ENCODE assay signal across 8 cellular contexts in the genomic region with DNA sequence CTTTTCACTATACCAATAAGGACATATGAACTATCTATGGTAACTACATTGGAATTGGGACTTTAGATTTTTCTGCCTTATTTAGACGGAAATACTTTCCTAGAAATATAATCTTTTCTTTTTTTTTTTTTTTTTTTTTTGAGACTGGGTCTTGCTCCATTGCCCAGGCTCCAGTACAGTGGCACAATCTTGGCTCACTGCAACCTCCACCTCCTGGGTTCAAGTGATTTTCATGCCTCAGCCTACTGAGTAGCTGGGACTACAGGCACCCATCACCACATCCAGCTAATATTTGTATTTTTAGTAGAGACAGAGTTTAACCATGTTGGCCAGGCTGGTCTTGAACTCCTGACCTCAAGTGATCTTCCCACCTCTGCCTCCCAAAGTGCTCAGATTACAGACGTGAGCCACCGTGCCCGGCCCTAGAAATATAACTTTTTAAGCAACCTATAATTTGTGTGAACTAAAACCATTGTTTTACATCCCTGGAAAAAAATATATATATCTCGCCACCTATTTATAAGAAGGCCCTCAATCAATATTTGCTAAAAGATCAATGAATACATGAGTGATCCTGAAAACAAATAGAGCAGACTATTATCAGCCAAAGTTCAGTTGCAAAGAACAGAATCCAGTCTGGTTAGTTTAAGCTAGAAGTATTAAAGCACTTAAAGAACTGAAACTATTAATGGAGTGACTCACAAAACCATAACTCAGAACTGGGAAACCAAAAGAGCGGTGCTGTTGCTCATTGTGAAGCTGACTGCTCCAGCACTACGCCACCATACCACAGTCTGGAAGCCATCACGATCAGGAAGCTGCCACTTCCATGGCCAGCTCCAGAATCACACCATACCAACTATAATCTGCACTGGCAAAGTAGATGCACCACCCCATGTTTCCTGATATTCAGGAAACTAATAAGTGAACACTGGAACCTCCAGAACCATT. TPM values are rescaled to one million over a fixed set of nuclear protein-coding genes. Genes with fewer than 3 reads are reported as not detected.
A peak's percentile ranks its signal among the peaks of the same experiment; 100 is the strongest.
DNase-seq lines count a peak whose midpoint lies in the region; ATAC-seq and TF ChIP-seq lines count a peak whose summit lies in the region.

No MANE protein-coding gene starts in this region.

- DNase-seq in CD4-positive, alpha-beta memory T cell = peak in 1 of 5 donors; percentile 47
- DNase-seq in amniotic epithelial cell (ENCODE audit: low read depth) (peak; percentile 73), foreskin melanocyte (no peak), iPS-NIHi7 (ENCODE audit: extremely low spot score) (no peak), erythroblast (lab: John Stamatoyannopoulos, UW) (no peak), NCI-H2107 treated with DMSO at 0.1 percent for 48 hours (lab: John Stamatoyannopoulos, UW; ENCODE audit: unreplicated experiment) (no peak)

- peaks cover 43% of the 10 kb centered on the region for H3K4me1 ChIP-seq in CD4-positive, alpha-beta memory T cell (ENCODE audit: insufficient read depth, low read length)

- H3K36me3 Mint-ChIP-seq in CD4-positive, alpha-beta memory T cell = no peaks in the 10 kb centered on the region

- intact Hi-C loops in CD4-positive, alpha-beta memory T cell (cut with micrococcal nuclease) = no loop called here

- H3K27ac Mint-ChIP-seq in CD4-positive, alpha-beta memory T cell = peak overlapping the region in 3 of 7 donors; percentile 43 to 60 (median 53)

- no peak overlapping the region for H3K27ac ChIP-seq in CD4-positive, alpha-beta memory T cell (ENCODE audit: low read depth, low read length)

- no peaks in the 10 kb centered on the region for H3K9me3 Mint-ChIP-seq in CD4-positive, alpha-beta memory T cell

- H3K4me3 ChIP-seq in CD4-positive, alpha-beta memory T cell (ENCODE audit: low read length in 2 of 2) = peak overlapping the region in 1 of 2 donors; percentile 14

- peak overlapping the region in 5 of 8 donors; percentile 43 to 82 (median 63) for H3K4me3 Mint-ChIP-seq in CD4-positive, alpha-beta memory T cell

- no peaks in the 10 kb centered on the region for H3K27me3 Mint-ChIP-seq in CD4-positive, alpha-beta memory T cell

- no peaks in the 10 kb centered on the region for H3K27me3 ChIP-seq in CD4-positive, alpha-beta memory T cell (ENCODE audit: insufficient read depth, low read length)

- POLR2A ChIA-PET in CD4-positive, alpha-beta memory T cell (lab: Charles Lee; ENCODE audit: partially characterized antibody) = interaction anchor here (0.9 to 4.3 kb wide), 12 partner anchors 10 to 140 kb away, joined by 3 to 38 read pairs (median 4); partner anchors contain the start of genes GALM and SRSF7

- CTCF ChIA-PET in CD4-positive, alpha-beta memory T cell (lab: Charles Lee; ENCODE audit: partially characterized antibody) = interaction anchor here (0.8 to 2.2 kb wide), 10 partner anchors 8 to 114 kb away, joined by 3 to 8 read pairs (median 4); partner anchors contain the start of genes GALM and HNRNPLL

- H3K36me3 ChIP-seq in CD4-positive, alpha-beta memory T cell (ENCODE audit: insufficient read depth, low read length) = no peaks in the 10 kb centered on the region

- H3K4me1 Mint-ChIP-seq in CD4-positive, alpha-beta memory T cell = peaks cover 16 to 53% (median 30%) of the 10 kb centered on the region in 4 donors

- ATAC-seq in GM19395 (IDR thresholded peaks at IDR 0.05; ENCODE audit: unreplicated experiment) = peak; percentile 63
- ATAC-seq in HG03342 (IDR thresholded peaks at IDR 0.05; ENCODE audit: unreplicated experiment) = peak; percentile 46

- TF ChIP-seq POLR2A in erythroblast (IDR thresholded peaks at IDR 0.05; ENCODE audit: low read length) = no peak

- H3K9me3 ChIP-seq in CD4-positive, alpha-beta memory T cell (ENCODE audit: control insufficient read depth in 1 of 2, low read length in 2 of 2) = no peaks in the 10 kb centered on the region

RNA-seq across cellular contexts. Expression of gene HNRNPLL, which starts 8.4 kb away (rescaled TPM):
- 100 to 1,000 TPM; 103 to 105 TPM for total RNA-seq in CD4-positive, alpha-beta memory T cell
- 10 to 100 TPM; 71.2 to 74.9 TPM for polyA plus RNA-seq in CD4-positive, alpha-beta memory T cell

RNA-seq across cellular contexts. Expression of gene GALM, which starts 54.8 kb away (rescaled TPM):
- total RNA-seq in CD4-positive, alpha-beta memory T cell = 10 to 100 TPM; 35.5 to 35.8 TPM
- polyA plus RNA-seq in CD4-positive, alpha-beta memory T cell = 10 to 100 TPM; 51.2 to 60.4 TPM
